8 cellular contexts compared by ENCODE assay signal in genomic region chr3:9890249-9891071, GRCh38. TPM values are rescaled to one million over a fixed set of nuclear protein-coding genes. Genes with fewer than 3 reads are reported as not detected.
A peak's percentile ranks its signal among the peaks of the same experiment; 100 is the strongest.
DNase-seq lines count a peak whose midpoint lies in the region; TF ChIP-seq lines count a peak whose summit lies in the region.

JAGN1 (plus strand) TSS chr3:9890610; CDS start chr3:9890723, 113 bp downstream.

- TF ChIP-seq EP300 in SK-N-SH (IDR thresholded peaks at IDR 0.05; ENCODE audit: borderline replicate concordance in 1 of 2, low read depth in 1 of 2, low read length in 1 of 2): peak in 1 of 2 experiments; percentile 15; a peak in 1 of 4 replicates

- H4K8ac ChIP-seq in H9 (replicated peaks; ENCODE audit: insufficient read length, low read depth, low read length): no peak within 1 kb of the TSS

- no peak within 1 kb of the TSS for H2BK120ac ChIP-seq in H9 (ENCODE audit: low read depth, low read length, poor library complexity, severe bottlenecking)

- H2AK5ac ChIP-seq in H9 (ENCODE audit: insufficient read length, low read length): no peak within 1 kb of the TSS

- peak within 1 kb of the TSS; percentile 88 for H3K14ac ChIP-seq in H9 (ENCODE audit: insufficient read depth, low read length)

- H3K27me3 ChIP-seq in H9 (ENCODE audit: insufficient read depth, low read length) (no peaks in the 10 kb centered on the region; the same call in 1 of the 2 replicates), MG63 (no peaks in the 10 kb centered on the region), SK-N-SH (ENCODE audit: insufficient read depth) (no peaks in the 10 kb centered on the region)

- TF ChIP-seq CTCF in H9 (conservative IDR thresholded peaks at IDR 0.05) (no peak), SK-N-SH (IDR thresholded peaks at IDR 0.05) (no peak), subcutaneous adipose tissue (IDR thresholded peaks at IDR 0.05; ENCODE audit: low read depth) (no peak)

- no peak within 1 kb of the TSS for H2BK20ac ChIP-seq in H9 (ENCODE audit: low read depth, low read length, poor library complexity, severe bottlenecking)

- H3K27ac Mint-ChIP-seq in H9: peak within 1 kb of the TSS; percentile 84 to 100 (median 98); a peak in 6 of 7 replicates
- peak within 1 kb of the TSS; percentile 97 for H3K27ac Mint-ChIP-seq in activated naive CD4-positive, alpha-beta T cell treated with anti-CD3 and anti-CD28 coated beads, Interleukin-2, amount 10 ng/mL, durations not matched to agents 7 days and 5 days

- peak within 1 kb of the TSS; percentile 59 for H3K18ac ChIP-seq in H9 (ENCODE audit: insufficient read length, low read depth, low read length)

- H3K56ac ChIP-seq in H9 (ENCODE audit: insufficient read length, low read depth, low read length): no peak within 1 kb of the TSS

- peaks cover 31% of the 10 kb centered on the region for H3K36me3 ChIP-seq in MG63
- peaks cover 21 to 23% of the 10 kb centered on the region in 2 experiments for H3K36me3 ChIP-seq in SK-N-SH (replicated peaks in 1 of 2; ENCODE audit: control insufficient read depth in 1 of 2, insufficient read depth in 2 of 2, low read length in 1 of 2)

- no peak within 1 kb of the TSS for H2BK12ac ChIP-seq in H9 (ENCODE audit: insufficient read length, low read depth, low read length)

- H4K5ac ChIP-seq in H9 (ENCODE audit: insufficient read length, low read depth, low read length): no peak within 1 kb of the TSS

- POLR2A ChIA-PET in SK-N-SH (lab: Yijun Ruan, JAX): interaction anchor here (0.6 to 2.0 kb wide), 5 partner anchors 20 to 269 kb away, joined by 3 to 11 read pairs (median 3); partner anchors contain the start of gene CRELD1

- H3K9me3 ChIP-seq in H9 (ENCODE audit: control insufficient read depth, low read depth, low read length) (no peaks in the 10 kb centered on the region), MG63 (no peaks in the 10 kb centered on the region), SK-N-SH (no peaks in the 10 kb centered on the region)

- no peaks in the 10 kb centered on the region; the same call in 1 of the 2 replicates for H3K27me3 Mint-ChIP-seq in H9 (ENCODE audit: low read depth)
- peaks cover 5% of the 10 kb centered on the region for H3K27me3 Mint-ChIP-seq in activated naive CD4-positive, alpha-beta T cell treated with anti-CD3 and anti-CD28 coated beads, Interleukin-2, amount 10 ng/mL, durations not matched to agents 7 days and 5 days

- no peak within 1 kb of the TSS for H4K91ac ChIP-seq in H9 (ENCODE audit: insufficient read length, low read depth, low read length)

- peaks cover 6% of the 10 kb centered on the region for H3K79me1 ChIP-seq in H9 (ENCODE audit: insufficient read depth, low read depth, low read length, poor library complexity, severe bottlenecking)

- H3T11ph ChIP-seq in H9 (ENCODE audit: low read length): no peak within 1 kb of the TSS

- H3K4me1 Mint-ChIP-seq in H9: peaks cover 1 to 10% of the 10 kb centered on the region in 2 experiments; a peak in 2 of 4 replicates
- H3K4me1 Mint-ChIP-seq in activated naive CD4-positive, alpha-beta T cell treated with anti-CD3 and anti-CD28 coated beads, Interleukin-2, amount 10 ng/mL, durations not matched to agents 7 days and 5 days: peaks cover 45% of the 10 kb centered on the region

- H3K4me2 ChIP-seq in H9 (ENCODE audit: insufficient read depth, insufficient read length, low read length) (peak within 1 kb of the TSS; percentile 83), SK-N-SH (peak within 1 kb of the TSS; percentile 75)

- no peaks in the 10 kb centered on the region for H3K4me1 ChIP-seq in H9 (ENCODE audit: insufficient read depth, low read length)
- H3K4me1 ChIP-seq in SK-N-SH (ENCODE audit: control insufficient read depth in 1 of 2, insufficient read depth in 2 of 2, low read depth in 1 of 2, low read length in 1 of 2): peaks cover 3 to 9% of the 10 kb centered on the region in 2 experiments; a peak in 2 of 4 replicates

- no peaks in the 10 kb centered on the region for H3K9me3 Mint-ChIP-seq in H9
- H3K9me3 Mint-ChIP-seq in activated naive CD4-positive, alpha-beta T cell treated with anti-CD3 and anti-CD28 coated beads, Interleukin-2, amount 10 ng/mL, durations not matched to agents 7 days and 5 days: no peaks in the 10 kb centered on the region

- H3K9me2 ChIP-seq in SK-N-SH: no peaks in the 10 kb centered on the region

- H3K4me3 ChIP-seq in MG63: peak within 1 kb of the TSS; percentile 90
- peak within 1 kb of the TSS; percentile 81 to 84 for H3K4me3 ChIP-seq in SK-N-SH (ENCODE audit: low read depth in 2 of 2, low read length in 1 of 2)

- peaks cover 27% of the 10 kb centered on the region for H3F3A ChIP-seq in SK-N-SH (replicated peaks; ENCODE audit: insufficient read depth)

- no CpG with 5 or more reads among the region's 62 CpGs for WGBS in H9 (ENCODE audit: extremely low coverage, insufficient read length, low lambda C conversion rate)
- under 1% methylated on average over 21 of the region's 62 CpGs for WGBS in SK-N-SH (ENCODE audit: low lambda C conversion rate)

- no peak within 1 kb of the TSS for H3K4ac ChIP-seq in H9 (ENCODE audit: low read depth, low read length)

- H3K23ac ChIP-seq in H9 (ENCODE audit: insufficient read length, low read depth, low read length): no peak within 1 kb of the TSS

- CTCF ChIA-PET in SK-N-SH (lab: Yijun Ruan, JAX): interaction anchor here (1.1 to 1.4 kb wide), 4 partner anchors 11 to 42 kb away, joined by 3 to 4 read pairs (median 4); no protein-coding TSS in a partner anchor
- CTCF ChIA-PET in activated naive CD4-positive, alpha-beta T cell treated with anti-CD3 and anti-CD28 coated beads, Interleukin-2, amount 10 ng/mL, durations not matched to agents 7 days and 5 days (lab: Charles Lee): interaction anchor here (1.1 to 1.9 kb wide), 3 partner anchors 11 to 81 kb away, joined by 3 to 6 read pairs (median 4); partner anchors contain the start of gene IL17RE

- H4K20me1 ChIP-seq in H9 (ENCODE audit: control insufficient read depth, insufficient read depth, insufficient read length) (no peaks in the 10 kb centered on the region), SK-N-SH (ENCODE audit: insufficient read depth) (peaks cover 7% of the 10 kb centered on the region; the same call in 1 of the 2 replicates)

- H2AFZ ChIP-seq in H9 (ENCODE audit: low read length) (peak within 1 kb of the TSS; percentile 83), SK-N-SH (ENCODE audit: low read depth) (peak within 1 kb of the TSS; percentile 98)

- peaks cover 6% of the 10 kb centered on the region; the same call in 1 of the 2 replicates for H3K79me2 ChIP-seq in H9 (ENCODE audit: insufficient read depth, low read length)
- H3K79me2 ChIP-seq in SK-N-SH (ENCODE audit: insufficient read depth): peaks cover 43% of the 10 kb centered on the region

- H2BK5ac ChIP-seq in H9 (ENCODE audit: insufficient read length, low read length): no peak within 1 kb of the TSS

- H3K9ac ChIP-seq in H9 (ENCODE audit: extremely low read depth, insufficient read length, low read length) (peak within 1 kb of the TSS; percentile 85), SK-N-SH (peak within 1 kb of the TSS; percentile 95)

- no peak within 1 kb of the TSS for H2BK15ac ChIP-seq in H9 (ENCODE audit: low read depth, low read length)

- H3K4me3 Mint-ChIP-seq in H9: peak within 1 kb of the TSS; percentile 97 to 98
- peak within 1 kb of the TSS; percentile 97 for H3K4me3 Mint-ChIP-seq in activated naive CD4-positive, alpha-beta T cell treated with anti-CD3 and anti-CD28 coated beads, Interleukin-2, amount 10 ng/mL, durations not matched to agents 7 days and 5 days

- H3K27ac ChIP-seq in H9 (ENCODE audit: insufficient read length, low read depth, low read length) (no peak within 1 kb of the TSS), SK-N-SH (ENCODE audit: low read depth in 2 of 2, low read length in 1 of 2) (peak within 1 kb of the TSS; percentile 78 to 90)

- TF ChIP-seq RAD21 in SK-N-SH (IDR thresholded peaks at IDR 0.05; ENCODE audit: low read length): no peak

- H3K36me3 Mint-ChIP-seq in H9 (ENCODE audit: insufficient read depth in 1 of 3, low read depth in 3 of 3): peaks cover 15 to 30% (median 29%) of the 10 kb centered on the region in 3 experiments
- peaks cover 35% of the 10 kb centered on the region for H3K36me3 Mint-ChIP-seq in activated naive CD4-positive, alpha-beta T cell treated with anti-CD3 and anti-CD28 coated beads, Interleukin-2, amount 10 ng/mL, durations not matched to agents 7 days and 5 days

- DNase-seq in GDM1 (lab: John Stamatoyannopoulos, UW): peak; percentile 79
- DNase-seq in H9: peak; percentile 91
- peak; percentile 79 for DNase-seq in MG63
- peak; percentile 97 for DNase-seq in SK-N-SH
- DNase-seq in activated naive CD4-positive, alpha-beta T cell treated with anti-CD3 and anti-CD28 coated beads, Interleukin-2, amount 10 ng/mL, durations not matched to agents 7 days and 5 days: peak; percentile 92
- peak; percentile 95 for DNase-seq in germinal center (ENCODE audit: low spot score)
- DNase-seq in non-pigmented ciliary epithelial cell (ENCODE audit: low read depth): peak; percentile 45

- H3K23me2 ChIP-seq in H9 (ENCODE audit: insufficient read length, low read depth, low read length, poor library complexity, severe bottlenecking): no peaks in the 10 kb centered on the region

TF ChIP-seq in SK-N-SH, 30 proteins besides CTCF, POLR2A, EP300 and RAD21 (continues in another document):
- TF ChIP-seq MAX (IDR thresholded peaks at IDR 0.05; ENCODE audit: low read depth) (peak; percentile 85), ZBTB33 (IDR thresholded peaks at IDR 0.05; ENCODE audit: borderline replicate concordance, low read depth) (no peak), RCOR1 (IDR thresholded peaks at IDR 0.05; ENCODE audit: low read length) (no peak)

RNA-seq across cellular contexts. Expression of gene JAGN1, which starts in this region (rescaled TPM):
- total RNA-seq in H9 (2021) (33.5 and 34.0 TPM in 2 replicates), subcutaneous adipose tissue (10 to 100 TPM; 53.7 to 83.8 (median 60.2) TPM)
- total RNA-seq in MG63 (2014; rRNA removed; shearing (Covaris generic); ENCODE audit: low replicate concordance): 21.4 and 23.1 TPM in 2 replicates
- 40.9 and 41.6 TPM in 2 replicates for polyA plus RNA-seq in SK-N-SH (2012; rRNA removed)
- polyA plus RNA-seq in SK-N-SH (2012; cell fraction: cytosol; rRNA removed): 33.4 and 42.7 TPM in 2 replicates
- polyA plus RNA-seq in SK-N-SH (2012; cell fraction: nucleus; rRNA removed): 11.4 and 15.2 TPM in 2 replicates

Comparison
In these comparisons a context has a peak if more than half of its experiments do, and no peak if none do; other contexts are left out.
1. DNase-seq: peak in every context shown above with its lines; median percentile 97 in SK-N-SH; 95 in germinal center; 92 in activated naive CD4-positive, alpha-beta T cell treated with anti-CD3 and anti-CD28 coated beads, Interleukin-2, amount 10 ng/mL, durations not matched to agents 7 days and 5 days; 91 in H9; 79 in GDM1; 79 in MG63; 45 in non-pigmented ciliary epithelial cell.